In the genomic region with DNA sequence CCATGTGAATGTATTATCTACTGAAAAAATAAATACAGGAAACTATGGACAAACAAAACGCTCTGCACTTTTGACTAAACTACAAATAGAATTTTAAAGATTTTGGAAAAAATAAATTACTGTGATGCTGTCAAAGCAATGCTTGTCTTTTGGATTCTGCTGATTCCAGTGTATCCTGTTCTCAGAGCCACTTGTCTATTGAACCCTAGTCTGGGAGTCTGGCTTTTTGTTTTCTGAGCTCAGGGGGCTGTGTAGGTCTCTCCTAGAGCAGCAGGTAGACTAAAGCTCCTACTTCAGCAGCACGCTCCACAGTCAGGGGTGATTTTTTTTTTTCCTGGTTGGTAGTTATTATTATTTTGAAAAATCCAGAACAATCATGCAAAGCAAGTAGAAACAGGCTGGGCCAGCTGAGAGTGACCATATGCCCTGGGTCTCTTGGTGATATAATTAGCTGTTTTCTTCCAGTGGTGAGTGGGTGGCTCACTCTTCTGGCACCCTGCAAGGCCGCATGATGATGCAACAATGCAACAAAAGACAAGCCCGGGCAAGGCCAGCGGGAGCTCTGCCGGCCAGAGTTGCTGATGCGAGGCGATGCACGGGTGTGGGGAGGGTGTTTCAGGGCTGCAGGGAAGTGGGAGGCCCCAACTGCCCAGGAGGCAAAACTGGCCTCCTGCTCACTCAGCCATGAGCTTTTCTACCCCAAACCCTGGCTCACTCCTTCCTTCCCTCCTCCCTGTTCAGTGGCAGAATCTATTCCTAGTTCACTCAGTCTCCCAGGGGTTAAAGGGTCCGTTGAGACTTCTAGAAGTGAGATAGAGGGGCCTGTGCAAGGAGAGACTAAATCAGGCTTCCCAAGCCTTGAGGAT, we compare ENCODE assay signal across 8 cellular contexts. TPM values are rescaled to one million over a fixed set of nuclear protein-coding genes. Genes with fewer than 3 reads are reported as not detected.
DNase-seq lines count a peak whose midpoint lies in the region; ATAC-seq and TF ChIP-seq lines count a peak whose summit lies in the region.

No MANE protein-coding gene starts in this region.

- H3K9me3 ChIP-seq in MG63 (no peaks in the 10 kb centered on the region), RWPE2 (ENCODE audit: severe bottlenecking) (no peaks in the 10 kb centered on the region)

- H3K36me3 ChIP-seq in MG63 (no peaks in the 10 kb centered on the region), RWPE2 (ENCODE audit: low read depth) (no peaks in the 10 kb centered on the region)

- peak; percentile 91 for ATAC-seq in RWPE2 (ENCODE audit: low read depth)

- H3K36me3 Mint-ChIP-seq in neural crest cell (ENCODE audit: low read depth): no peaks in the 10 kb centered on the region

- H3K4me3 ChIP-seq in MG63 (no peak overlapping the region), RWPE2 (ENCODE audit: severe bottlenecking) (no peak overlapping the region), fibroblast of mammary gland (ENCODE audit: control insufficient read depth, low read depth, low read length) (no peak overlapping the region)

- peaks cover 15% of the 10 kb centered on the region for H3K4me1 ChIP-seq in RWPE2 (ENCODE audit: insufficient read depth, poor library complexity, severe bottlenecking)

- H3K27ac Mint-ChIP-seq in neural crest cell (ENCODE audit: unreplicated experiment): peak overlapping the region; percentile 97

- H3K27me3 Mint-ChIP-seq in neural crest cell (ENCODE audit: low read depth): peaks cover 7% of the 10 kb centered on the region

- no peaks in the 10 kb centered on the region for H3K9me3 Mint-ChIP-seq in neural crest cell

- peak overlapping the region; percentile 61 for H3K4me3 Mint-ChIP-seq in neural crest cell

- H3K27me3 ChIP-seq in MG63: no peaks in the 10 kb centered on the region
- no peaks in the 10 kb centered on the region for H3K27me3 ChIP-seq in RWPE2 (ENCODE audit: insufficient read depth, poor library complexity, severe bottlenecking)

- TF ChIP-seq CTCF in RWPE2 (IDR thresholded peaks at IDR 0.05; ENCODE audit: poor library complexity, severe bottlenecking) (no peak), fibroblast of mammary gland (conservative IDR thresholded peaks at IDR 0.05; ENCODE audit: control insufficient read depth, insufficient read depth, low read depth, low read length) (no peak), neural crest cell (conservative IDR thresholded peaks at IDR 0.05) (no peak)

- DNase-seq in GM04504 (ENCODE audit: low read depth): peak; percentile 95
- peak; percentile 92 for DNase-seq in H4 (ENCODE audit: low spot score)
- peak; percentile 98 for DNase-seq in MG63
- DNase-seq in RWPE2 (ENCODE audit: low spot score): peak; percentile 96
- DNase-seq in fibroblast of mammary gland (ENCODE audit: low read depth): peak; percentile 97
- DNase-seq in neural crest cell (ENCODE audit: low read depth, low spot score): peak; percentile 28
- no peak for DNase-seq in activated CD4-positive, alpha-beta T cell treated with anti-CD3 and anti-CD28 coated beads, Interleukin-2, amount 50 U/mL, for 4 hours
- DNase-seq in activated effector memory CD4-positive, alpha-beta T cell treated with Interleukin-2 at 50 U/mL for 16 hours: no peak

- peak overlapping the region; percentile 65 for H3K27ac ChIP-seq in RWPE2 (ENCODE audit: poor library complexity, severe bottlenecking)

- peaks cover 20% of the 10 kb centered on the region for H3K4me1 Mint-ChIP-seq in neural crest cell

RNA-seq across cellular contexts. Expression of gene CDKN1A, which starts 11.6 kb away (rescaled TPM):
- 119 and 142 TPM in 2 replicates for total RNA-seq in H4 (2014; rRNA removed; shearing (Covaris generic))
- 15.8 and 25.8 TPM in 2 replicates for total RNA-seq in MG63 (2014; rRNA removed; shearing (Covaris generic); ENCODE audit: low replicate concordance)
- 11.6 and 12.5 TPM in 2 replicates for total RNA-seq in neural crest cell

RNA-seq across cellular contexts. Expression of gene RAB44, which starts 30.7 kb away (rescaled TPM):
- total RNA-seq in H4 (2014; rRNA removed; shearing (Covaris generic)): not detected in 2 replicates
- total RNA-seq in MG63 (2014; rRNA removed; shearing (Covaris generic); ENCODE audit: low replicate concordance): not detected in 2 replicates
- not detected in 2 replicates for total RNA-seq in neural crest cell

Comparison
In these comparisons a context has a peak if more than half of its experiments do, and no peak if none do; other contexts are left out.
1. DNase-seq: peak in GM04504 (single experiment), H4 (single experiment), MG63 (single experiment), RWPE2 (single experiment), fibroblast of mammary gland (single experiment) and neural crest cell (single experiment); none in activated CD4-positive, alpha-beta T cell treated with anti-CD3 and anti-CD28 coated beads, Interleukin-2, amount 50 U/mL, for 4 hours (0 of 2) and activated effector memory CD4-positive, alpha-beta T cell treated with Interleukin-2 at 50 U/mL for 16 hours (single experiment).